1 cellular context compared by ENCODE assay signal in the genomic region with DNA sequence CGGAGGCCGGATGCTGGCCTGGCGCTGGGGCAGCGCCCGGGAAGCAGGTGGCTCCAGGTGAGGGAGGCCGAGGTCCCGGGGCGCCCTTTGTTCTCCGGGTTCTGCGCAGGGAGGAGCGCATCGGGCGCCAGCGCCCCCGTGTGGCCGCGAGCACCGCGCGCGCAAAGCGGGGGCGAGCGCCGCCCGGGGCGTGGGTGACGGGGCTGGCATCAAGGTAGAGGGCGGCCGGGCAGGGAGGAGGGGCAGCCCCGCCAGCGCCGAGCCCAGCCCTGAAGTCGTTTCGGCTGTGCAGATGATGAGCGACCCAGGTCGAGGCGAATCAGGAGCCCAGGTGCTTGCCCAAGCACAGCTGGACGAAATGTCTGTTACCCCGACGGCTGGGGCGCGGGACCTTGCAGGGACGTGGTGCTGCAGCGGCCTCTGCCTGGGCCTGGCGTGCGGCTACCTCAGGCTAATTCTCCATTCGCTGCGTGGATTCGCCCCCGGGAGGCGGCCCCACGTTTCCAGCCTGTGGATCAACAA.
TF ChIP-seq lines count a peak whose summit lies in the region.

No MANE protein-coding gene starts in this region.

TF ChIP-seq in HEK293, 187 proteins besides CTCF, POLR2A, EP300 and RAD21 (continued from another document):
- TF ChIP-seq, protein P1, sequence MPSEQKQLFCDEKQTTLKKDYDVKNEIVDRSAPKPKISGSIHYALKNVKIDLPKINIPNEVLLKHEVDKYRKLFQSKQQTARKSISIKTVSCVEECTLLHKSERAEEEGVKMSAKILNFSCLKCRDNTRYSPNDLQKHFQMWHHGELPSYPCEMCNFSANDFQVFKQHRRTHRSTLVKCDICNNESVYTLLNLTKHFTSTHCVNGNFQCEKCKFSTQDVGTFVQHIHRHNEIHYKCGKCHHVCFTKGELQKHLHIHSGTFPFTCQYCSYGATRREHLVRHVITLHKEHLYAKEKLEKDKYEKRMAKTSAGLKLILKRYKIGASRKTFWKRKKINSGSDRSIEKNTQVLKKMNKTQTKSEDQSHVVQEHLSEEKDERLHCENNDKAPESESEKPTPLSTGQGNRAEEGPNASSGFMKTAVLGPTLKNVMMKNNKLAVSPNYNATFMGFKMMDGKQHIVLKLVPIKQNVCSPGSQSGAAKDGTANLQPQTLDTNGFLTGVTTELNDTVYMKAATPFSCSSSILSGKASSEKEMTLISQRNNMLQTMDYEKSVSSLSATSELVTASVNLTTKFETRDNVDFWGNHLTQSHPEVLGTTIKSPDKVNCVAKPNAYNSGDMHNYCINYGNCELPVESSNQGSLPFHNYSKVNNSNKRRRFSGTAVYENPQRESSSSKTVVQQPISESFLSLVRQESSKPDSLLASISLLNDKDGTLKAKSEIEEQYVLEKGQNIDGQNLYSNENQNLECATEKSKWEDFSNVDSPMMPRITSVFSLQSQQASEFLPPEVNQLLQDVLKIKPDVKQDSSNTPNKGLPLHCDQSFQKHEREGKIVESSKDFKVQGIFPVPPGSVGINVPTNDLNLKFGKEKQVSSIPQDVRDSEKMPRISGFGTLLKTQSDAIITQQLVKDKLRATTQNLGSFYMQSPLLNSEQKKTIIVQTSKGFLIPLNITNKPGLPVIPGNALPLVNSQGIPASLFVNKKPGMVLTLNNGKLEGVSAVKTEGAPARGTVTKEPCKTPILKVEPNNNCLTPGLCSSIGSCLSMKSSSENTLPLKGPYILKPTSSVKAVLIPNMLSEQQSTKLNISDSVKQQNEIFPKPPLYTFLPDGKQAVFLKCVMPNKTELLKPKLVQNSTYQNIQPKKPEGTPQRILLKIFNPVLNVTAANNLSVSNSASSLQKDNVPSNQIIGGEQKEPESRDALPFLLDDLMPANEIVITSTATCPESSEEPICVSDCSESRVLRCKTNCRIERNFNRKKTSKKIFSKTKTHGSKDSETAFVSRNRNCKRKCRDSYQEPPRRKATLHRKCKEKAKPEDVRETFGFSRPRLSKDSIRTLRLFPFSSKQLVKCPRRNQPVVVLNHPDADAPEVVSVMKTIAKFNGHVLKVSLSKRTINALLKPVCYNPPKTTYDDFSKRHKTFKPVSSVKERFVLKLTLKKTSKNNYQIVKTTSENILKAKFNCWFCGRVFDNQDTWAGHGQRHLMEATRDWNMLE (tag by site-specific recombination; conservative IDR thresholded peaks at IDR 0.05; ENCODE audit: low read depth), result no peak
- TF ChIP-seq ZNF211 (tag by site-specific recombination; IDR thresholded peaks at IDR 0.05; ENCODE audit: low read depth), result no peak
- no peak for TF ChIP-seq ZNF544 (tag by site-specific recombination; IDR thresholded peaks at IDR 0.05)
- no peak for TF ChIP-seq ZNF76 (tag by site-specific recombination; IDR thresholded peaks at IDR 0.05; ENCODE audit: borderline replicate concordance, low read depth)
- no peak for TF ChIP-seq ZIC2 (tag by site-specific recombination; IDR thresholded peaks at IDR 0.05)
- no peak for TF ChIP-seq ZNF221 (tag by site-specific recombination; IDR thresholded peaks at IDR 0.05; ENCODE audit: borderline replicate concordance)
- no peak for TF ChIP-seq ZNF768 (tag by site-specific recombination; IDR thresholded peaks at IDR 0.05)
- TF ChIP-seq ZNF585B (tag by site-specific recombination; IDR thresholded peaks at IDR 0.05), result no peak
- 0 out of 2 replicates have a peak, but pooled peaks have one; percentile 24 for TF ChIP-seq YY1 (tag by site-specific recombination; IDR thresholded peaks at IDR 0.05)
- TF ChIP-seq, protein P2, sequence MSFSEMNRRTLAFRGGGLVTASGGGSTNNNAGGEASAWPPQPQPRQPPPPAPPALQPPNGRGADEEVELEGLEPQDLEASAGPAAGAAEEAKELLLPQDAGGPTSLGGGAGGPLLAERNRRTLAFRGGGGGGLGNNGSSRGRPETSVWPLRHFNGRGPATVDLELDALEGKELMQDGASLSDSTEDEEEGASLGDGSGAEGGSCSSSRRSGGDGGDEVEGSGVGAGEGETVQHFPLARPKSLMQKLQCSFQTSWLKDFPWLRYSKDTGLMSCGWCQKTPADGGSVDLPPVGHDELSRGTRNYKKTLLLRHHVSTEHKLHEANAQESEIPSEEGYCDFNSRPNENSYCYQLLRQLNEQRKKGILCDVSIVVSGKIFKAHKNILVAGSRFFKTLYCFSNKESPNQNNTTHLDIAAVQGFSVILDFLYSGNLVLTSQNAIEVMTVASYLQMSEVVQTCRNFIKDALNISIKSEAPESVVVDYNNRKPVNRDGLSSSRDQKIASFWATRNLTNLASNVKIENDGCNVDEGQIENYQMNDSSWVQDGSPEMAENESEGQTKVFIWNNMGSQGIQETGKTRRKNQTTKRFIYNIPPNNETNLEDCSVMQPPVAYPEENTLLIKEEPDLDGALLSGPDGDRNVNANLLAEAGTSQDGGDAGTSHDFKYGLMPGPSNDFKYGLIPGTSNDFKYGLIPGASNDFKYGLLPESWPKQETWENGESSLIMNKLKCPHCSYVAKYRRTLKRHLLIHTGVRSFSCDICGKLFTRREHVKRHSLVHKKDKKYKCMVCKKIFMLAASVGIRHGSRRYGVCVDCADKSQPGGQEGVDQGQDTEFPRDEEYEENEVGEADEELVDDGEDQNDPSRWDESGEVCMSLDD (tag by site-specific recombination; IDR thresholded peaks at IDR 0.05), result no peak
- no peak; the same call in 1 of the 2 replicates for TF ChIP-seq GLIS1 (tag by site-specific recombination; IDR thresholded peaks at IDR 0.05)
- no peak for TF ChIP-seq ZNF404 (tag by site-specific recombination; IDR thresholded peaks at IDR 0.05)
- no peak for TF ChIP-seq ZNF701 (tag by site-specific recombination; IDR thresholded peaks at IDR 0.05)
- no peak for TF ChIP-seq ZNF521 (tag by site-specific recombination; IDR thresholded peaks at IDR 0.05)
- no peak for TF ChIP-seq ZBTB48 (tag by site-specific recombination; IDR thresholded peaks at IDR 0.05)
- TF ChIP-seq, protein P3, sequence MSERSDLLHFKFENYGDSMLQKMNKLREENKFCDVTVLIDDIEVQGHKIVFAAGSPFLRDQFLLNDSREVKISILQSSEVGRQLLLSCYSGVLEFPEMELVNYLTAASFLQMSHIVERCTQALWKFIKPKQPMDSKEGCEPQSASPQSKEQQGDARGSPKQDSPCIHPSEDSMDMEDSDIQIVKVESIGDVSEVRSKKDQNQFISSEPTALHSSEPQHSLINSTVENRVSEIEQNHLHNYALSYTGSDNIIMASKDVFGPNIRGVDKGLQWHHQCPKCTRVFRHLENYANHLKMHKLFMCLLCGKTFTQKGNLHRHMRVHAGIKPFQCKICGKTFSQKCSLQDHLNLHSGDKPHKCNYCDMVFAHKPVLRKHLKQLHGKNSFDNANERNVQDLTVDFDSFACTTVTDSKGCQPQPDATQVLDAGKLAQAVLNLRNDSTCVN (tag by site-specific recombination; optimal IDR thresholded peaks at IDR 0.05), result peak; percentile 66
- TF ChIP-seq EGR2 (tag by site-specific recombination; IDR thresholded peaks at IDR 0.05; ENCODE audit: low read depth), result peak; percentile 74
- TF ChIP-seq SCRT2 (tag by site-specific recombination; IDR thresholded peaks at IDR 0.05), result no peak
- no peak for TF ChIP-seq ZFP69B (tag by site-specific recombination; IDR thresholded peaks at IDR 0.05)
- TF ChIP-seq ZNF132 (tag by site-specific recombination; IDR thresholded peaks at IDR 0.05; ENCODE audit: borderline replicate concordance), result no peak
- TF ChIP-seq, protein P4, sequence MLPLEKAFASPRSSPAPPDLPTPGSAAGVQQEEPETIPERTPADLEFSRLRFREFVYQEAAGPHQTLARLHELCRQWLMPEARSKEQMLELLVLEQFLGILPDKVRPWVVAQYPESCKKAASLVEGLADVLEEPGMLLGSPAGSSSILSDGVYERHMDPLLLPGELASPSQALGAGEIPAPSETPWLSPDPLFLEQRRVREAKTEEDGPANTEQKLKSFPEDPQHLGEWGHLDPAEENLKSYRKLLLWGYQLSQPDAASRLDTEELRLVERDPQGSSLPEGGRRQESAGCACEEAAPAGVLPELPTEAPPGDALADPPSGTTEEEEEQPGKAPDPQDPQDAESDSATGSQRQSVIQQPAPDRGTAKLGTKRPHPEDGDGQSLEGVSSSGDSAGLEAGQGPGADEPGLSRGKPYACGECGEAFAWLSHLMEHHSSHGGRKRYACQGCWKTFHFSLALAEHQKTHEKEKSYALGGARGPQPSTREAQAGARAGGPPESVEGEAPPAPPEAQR (tag by site-specific recombination; IDR thresholded peaks at IDR 0.05), result no peak
- TF ChIP-seq ZNF555 (tag by site-specific recombination; conservative IDR thresholded peaks at IDR 0.05), result no peak
- 0 out of 2 replicates have a peak, but pooled peaks have one; percentile 74 for TF ChIP-seq ZSCAN30 (tag by site-specific recombination; IDR thresholded peaks at IDR 0.05)
- TF ChIP-seq ZNF10 (tag by site-specific recombination; IDR thresholded peaks at IDR 0.05), result peak; percentile 34; the same call in 1 of the 2 replicates
- no peak for TF ChIP-seq ZNF514 (tag by site-specific recombination; IDR thresholded peaks at IDR 0.05)
- TF ChIP-seq ZNF423 (tag by site-specific recombination; IDR thresholded peaks at IDR 0.05), result peak; percentile 66
- TF ChIP-seq, protein P5, sequence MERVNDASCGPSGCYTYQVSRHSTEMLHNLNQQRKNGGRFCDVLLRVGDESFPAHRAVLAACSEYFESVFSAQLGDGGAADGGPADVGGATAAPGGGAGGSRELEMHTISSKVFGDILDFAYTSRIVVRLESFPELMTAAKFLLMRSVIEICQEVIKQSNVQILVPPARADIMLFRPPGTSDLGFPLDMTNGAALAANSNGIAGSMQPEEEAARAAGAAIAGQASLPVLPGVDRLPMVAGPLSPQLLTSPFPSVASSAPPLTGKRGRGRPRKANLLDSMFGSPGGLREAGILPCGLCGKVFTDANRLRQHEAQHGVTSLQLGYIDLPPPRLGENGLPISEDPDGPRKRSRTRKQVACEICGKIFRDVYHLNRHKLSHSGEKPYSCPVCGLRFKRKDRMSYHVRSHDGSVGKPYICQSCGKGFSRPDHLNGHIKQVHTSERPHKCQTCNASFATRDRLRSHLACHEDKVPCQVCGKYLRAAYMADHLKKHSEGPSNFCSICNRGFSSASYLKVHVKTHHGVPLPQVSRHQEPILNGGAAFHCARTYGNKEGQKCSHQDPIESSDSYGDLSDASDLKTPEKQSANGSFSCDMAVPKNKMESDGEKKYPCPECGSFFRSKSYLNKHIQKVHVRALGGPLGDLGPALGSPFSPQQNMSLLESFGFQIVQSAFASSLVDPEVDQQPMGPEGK (tag by site-specific recombination; IDR thresholded peaks at IDR 0.05), result peak; percentile 39; the same call in 1 of the 2 replicates
- no peak for TF ChIP-seq ZNF169 (tag by site-specific recombination; IDR thresholded peaks at IDR 0.05)
- no peak for TF ChIP-seq ZNF837 (tag by site-specific recombination; IDR thresholded peaks at IDR 0.05)
- TF ChIP-seq, protein P6, sequence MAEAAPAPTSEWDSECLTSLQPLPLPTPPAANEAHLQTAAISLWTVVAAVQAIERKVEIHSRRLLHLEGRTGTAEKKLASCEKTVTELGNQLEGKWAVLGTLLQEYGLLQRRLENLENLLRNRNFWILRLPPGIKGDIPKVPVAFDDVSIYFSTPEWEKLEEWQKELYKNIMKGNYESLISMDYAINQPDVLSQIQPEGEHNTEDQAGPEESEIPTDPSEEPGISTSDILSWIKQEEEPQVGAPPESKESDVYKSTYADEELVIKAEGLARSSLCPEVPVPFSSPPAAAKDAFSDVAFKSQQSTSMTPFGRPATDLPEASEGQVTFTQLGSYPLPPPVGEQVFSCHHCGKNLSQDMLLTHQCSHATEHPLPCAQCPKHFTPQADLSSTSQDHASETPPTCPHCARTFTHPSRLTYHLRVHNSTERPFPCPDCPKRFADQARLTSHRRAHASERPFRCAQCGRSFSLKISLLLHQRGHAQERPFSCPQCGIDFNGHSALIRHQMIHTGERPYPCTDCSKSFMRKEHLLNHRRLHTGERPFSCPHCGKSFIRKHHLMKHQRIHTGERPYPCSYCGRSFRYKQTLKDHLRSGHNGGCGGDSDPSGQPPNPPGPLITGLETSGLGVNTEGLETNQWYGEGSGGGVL (tag by site-specific recombination; IDR thresholded peaks at IDR 0.05), result no peak
- TF ChIP-seq ZNF530 (tag by site-specific recombination; IDR thresholded peaks at IDR 0.05; ENCODE audit: low read depth), result no peak
- TF ChIP-seq HOXA7 (CRISPR knock-in tag; IDR thresholded peaks at IDR 0.05; ENCODE audit: borderline replicate concordance), result no peak
- TF ChIP-seq ZNF433 (tag by site-specific recombination; IDR thresholded peaks at IDR 0.05; ENCODE audit: low read depth), result no peak
- TF ChIP-seq ZNF335 (tag by site-specific recombination; conservative IDR thresholded peaks at IDR 0.05), result no peak
- TF ChIP-seq OSR2 (tag by site-specific recombination; IDR thresholded peaks at IDR 0.05), result no peak
- TF ChIP-seq MZF1 (tag by site-specific recombination; IDR thresholded peaks at IDR 0.05; ENCODE audit: borderline replicate concordance), result peak; percentile 67; the same call in 1 of the 2 replicates
- TF ChIP-seq PRDM1 (tag by site-specific recombination; IDR thresholded peaks at IDR 0.05), result no peak
- TF ChIP-seq ZNF510 (tag by site-specific recombination; IDR thresholded peaks at IDR 0.05; ENCODE audit: insufficient replicate concordance), result no peak
- TF ChIP-seq ZNF561 (tag by site-specific recombination; IDR thresholded peaks at IDR 0.05; ENCODE audit: borderline replicate concordance), result peak; percentile 75; the same call in 1 of the 2 replicates
- no peak for TF ChIP-seq SP7 (tag by site-specific recombination; IDR thresholded peaks at IDR 0.05)
- TF ChIP-seq, protein P7, sequence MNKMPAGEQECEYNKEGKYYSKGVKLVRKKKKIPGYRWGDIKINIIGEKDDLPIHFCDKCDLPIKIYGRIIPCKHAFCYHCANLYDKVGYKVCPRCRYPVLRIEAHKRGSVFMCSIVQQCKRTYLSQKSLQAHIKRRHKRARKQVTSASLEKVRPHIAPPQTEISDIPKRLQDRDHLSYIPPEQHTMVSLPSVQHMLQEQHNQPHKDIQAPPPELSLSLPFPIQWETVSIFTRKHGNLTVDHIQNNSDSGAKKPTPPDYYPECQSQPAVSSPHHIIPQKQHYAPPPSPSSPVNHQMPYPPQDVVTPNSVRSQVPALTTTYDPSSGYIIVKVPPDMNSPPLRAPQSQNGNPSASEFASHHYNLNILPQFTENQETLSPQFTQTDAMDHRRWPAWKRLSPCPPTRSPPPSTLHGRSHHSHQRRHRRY (tag by site-specific recombination; IDR thresholded peaks at IDR 0.05), result no peak
- TF ChIP-seq, protein P8, sequence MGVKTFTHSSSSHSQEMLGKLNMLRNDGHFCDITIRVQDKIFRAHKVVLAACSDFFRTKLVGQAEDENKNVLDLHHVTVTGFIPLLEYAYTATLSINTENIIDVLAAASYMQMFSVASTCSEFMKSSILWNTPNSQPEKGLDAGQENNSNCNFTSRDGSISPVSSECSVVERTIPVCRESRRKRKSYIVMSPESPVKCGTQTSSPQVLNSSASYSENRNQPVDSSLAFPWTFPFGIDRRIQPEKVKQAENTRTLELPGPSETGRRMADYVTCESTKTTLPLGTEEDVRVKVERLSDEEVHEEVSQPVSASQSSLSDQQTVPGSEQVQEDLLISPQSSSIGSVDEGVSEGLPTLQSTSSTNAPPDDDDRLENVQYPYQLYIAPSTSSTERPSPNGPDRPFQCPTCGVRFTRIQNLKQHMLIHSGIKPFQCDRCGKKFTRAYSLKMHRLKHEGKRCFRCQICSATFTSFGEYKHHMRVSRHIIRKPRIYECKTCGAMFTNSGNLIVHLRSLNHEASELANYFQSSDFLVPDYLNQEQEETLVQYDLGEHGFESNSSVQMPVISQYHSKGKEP (tag by site-specific recombination; IDR thresholded peaks at IDR 0.05), result 0 out of 2 replicates have a peak, but pooled peaks have one; percentile 27
- no peak for TF ChIP-seq ZFP41 (tag by site-specific recombination; IDR thresholded peaks at IDR 0.05; ENCODE audit: borderline replicate concordance)
